9 cellular contexts compared by ENCODE assay signal in genomic region chr1:68010094-68010493, GRCh38. TPM values are rescaled to one million over a fixed set of nuclear protein-coding genes. Genes with fewer than 3 reads are reported as not detected.
DNase-seq lines count a peak whose midpoint lies in the region; ATAC-seq, FAIRE-seq and TF ChIP-seq lines count a peak whose summit lies in the region.
"Had no signal": no experiment of that assay in that cellular context is flagged by ENCODE, and none has a peak within 500 bp of the region (broad histone marks: within the 10 kb centered on the region; RNA-seq: fewer than 3 reads in every experiment).

No MANE protein-coding gene starts in this region.

- no peaks in the 10 kb centered on the region for H3K9me3 ChIP-seq in sigmoid colon

- no peak overlapping the region for H3K4me3 ChIP-seq in bronchial epithelial cell (ENCODE audit: low read depth, low read length)
- no peak overlapping the region for H3K4me3 ChIP-seq in mesendoderm (ENCODE audit: low read length)
- H3K4me3 ChIP-seq in sigmoid colon = no peak overlapping the region

- TF ChIP-seq CTCF in bronchial epithelial cell (IDR thresholded peaks at IDR 0.05; ENCODE audit: insufficient read depth, low read length, severe bottlenecking) (peak; percentile 25), sigmoid colon (IDR thresholded peaks at IDR 0.05) (no peak)

- no peak for TF ChIP-seq EP300 in sigmoid colon (IDR thresholded peaks at IDR 0.05)

- DNase-seq in GM03348 (ENCODE audit: low spot score) = peak; percentile 20
- DNase-seq in NCI-H2029 treated with DMSO at 0.1 percent for 48 hours (lab: John Stamatoyannopoulos, UW) = peak; percentile 3
- DNase-seq in bronchial epithelial cell (ENCODE audit: low read depth) = peak; percentile 51
- DNase-seq in mesendoderm = peak; percentile 33
- no peak for DNase-seq in DMS79 treated with DMSO at 0.1 percent for 48 hours (lab: John Stamatoyannopoulos, UW)
- DNase-seq in activated naive CD8-positive, alpha-beta T cell treated with anti-CD3 and anti-CD28 coated beads for 36 hours = no peak
- no peak for DNase-seq in sigmoid colon
- DNase-seq: activated naive CD4-positive, alpha-beta T cell treated with anti-CD3 and anti-CD28 coated beads, Interleukin-2, amount 10 ng/mL, durations not matched to agents 7 days and 5 days had no signal

- no peak overlapping the region for H3K27ac ChIP-seq in mesendoderm (ENCODE audit: low read depth, low read length)
- H3K27ac ChIP-seq in sigmoid colon = no peak overlapping the region

- no peak overlapping the region for H3K27ac Mint-ChIP-seq in activated naive CD8-positive, alpha-beta T cell treated with anti-CD3 and anti-CD28 coated beads for 36 hours
- H3K27ac Mint-ChIP-seq: activated naive CD4-positive, alpha-beta T cell treated with anti-CD3 and anti-CD28 coated beads, Interleukin-2, amount 10 ng/mL, durations not matched to agents 7 days and 5 days had no signal

- no peak overlapping the region for H4K5ac ChIP-seq in mesendoderm (ENCODE audit: low read length)

- H3K4me3 Mint-ChIP-seq in activated naive CD8-positive, alpha-beta T cell treated with anti-CD3 and anti-CD28 coated beads for 36 hours = no peak overlapping the region
- H3K4me3 Mint-ChIP-seq: activated naive CD4-positive, alpha-beta T cell treated with anti-CD3 and anti-CD28 coated beads, Interleukin-2, amount 10 ng/mL, durations not matched to agents 7 days and 5 days had no signal

- H3K9ac ChIP-seq in mesendoderm (ENCODE audit: low read length) = no peak overlapping the region

- H3K4me1 ChIP-seq in mesendoderm (ENCODE audit: control insufficient read depth, low read depth, low read length) (no peaks in the 10 kb centered on the region), sigmoid colon (no peaks in the 10 kb centered on the region)

- H3K9me3 Mint-ChIP-seq in activated naive CD8-positive, alpha-beta T cell treated with anti-CD3 and anti-CD28 coated beads for 36 hours = no peaks in the 10 kb centered on the region
- H3K9me3 Mint-ChIP-seq: activated naive CD4-positive, alpha-beta T cell treated with anti-CD3 and anti-CD28 coated beads, Interleukin-2, amount 10 ng/mL, durations not matched to agents 7 days and 5 days had no signal

- no peak overlapping the region for H3K4ac ChIP-seq in mesendoderm (ENCODE audit: low read depth, low read length)

- no peaks in the 10 kb centered on the region for H3K79me1 ChIP-seq in mesendoderm (ENCODE audit: low read length)

- no peak overlapping the region for H3K23ac ChIP-seq in mesendoderm (ENCODE audit: low read length)

- no peak overlapping the region for H3K4me2 ChIP-seq in mesendoderm (ENCODE audit: low read length)

- H3K18ac ChIP-seq in mesendoderm (ENCODE audit: low read length) = no peak overlapping the region

- H3K79me2 ChIP-seq in mesendoderm (ENCODE audit: control insufficient read depth, insufficient read depth, low read length) = no peaks in the 10 kb centered on the region

- no peak overlapping the region for H2AK5ac ChIP-seq in mesendoderm (ENCODE audit: low read length)

- no peak for FAIRE-seq in bronchial epithelial cell (lab: Jason Lieb, UNC)

- intact Hi-C loops in sigmoid colon (cut with DNase I) = no loop called here

- TF ChIP-seq POLR2A in sigmoid colon (IDR thresholded peaks at IDR 0.05) = no peak

- H4K8ac ChIP-seq in mesendoderm (ENCODE audit: low read depth, low read length) = no peak overlapping the region

- no peak overlapping the region for H2BK120ac ChIP-seq in mesendoderm (ENCODE audit: low read depth, low read length)

- H3K36me3 ChIP-seq in bronchial epithelial cell (ENCODE audit: control insufficient read depth, insufficient read depth, low read length) (no peaks in the 10 kb centered on the region), mesendoderm (ENCODE audit: control insufficient read depth, insufficient read depth, low read length) (no peaks in the 10 kb centered on the region), sigmoid colon (no peaks in the 10 kb centered on the region)

- ATAC-seq in GM18498 (IDR thresholded peaks at IDR 0.05; ENCODE audit: unreplicated experiment) = no peak

- no peak overlapping the region for H2BK15ac ChIP-seq in mesendoderm (replicated peaks; ENCODE audit: low read depth)

- no peaks in the 10 kb centered on the region for H3K27me3 ChIP-seq in bronchial epithelial cell (ENCODE audit: control insufficient read depth, insufficient read depth, low read length)
- no peaks in the 10 kb centered on the region for H3K27me3 ChIP-seq in mesendoderm (ENCODE audit: insufficient read depth, low read length, poor library complexity)
- H3K27me3 ChIP-seq in sigmoid colon = no peaks in the 10 kb centered on the region

- no peaks in the 10 kb centered on the region for H3K4me1 Mint-ChIP-seq in activated naive CD8-positive, alpha-beta T cell treated with anti-CD3 and anti-CD28 coated beads for 36 hours
- H3K4me1 Mint-ChIP-seq: activated naive CD4-positive, alpha-beta T cell treated with anti-CD3 and anti-CD28 coated beads, Interleukin-2, amount 10 ng/mL, durations not matched to agents 7 days and 5 days had no signal

- peaks cover 8% of the 10 kb centered on the region for H3K27me3 Mint-ChIP-seq in activated naive CD8-positive, alpha-beta T cell treated with anti-CD3 and anti-CD28 coated beads for 36 hours
- H3K27me3 Mint-ChIP-seq: activated naive CD4-positive, alpha-beta T cell treated with anti-CD3 and anti-CD28 coated beads, Interleukin-2, amount 10 ng/mL, durations not matched to agents 7 days and 5 days had no signal

- H2BK5ac ChIP-seq in mesendoderm (ENCODE audit: low read length) = no peak overlapping the region

- no peaks in the 10 kb centered on the region for H3K36me3 Mint-ChIP-seq in activated naive CD8-positive, alpha-beta T cell treated with anti-CD3 and anti-CD28 coated beads for 36 hours
- H3K36me3 Mint-ChIP-seq: activated naive CD4-positive, alpha-beta T cell treated with anti-CD3 and anti-CD28 coated beads, Interleukin-2, amount 10 ng/mL, durations not matched to agents 7 days and 5 days had no signal

- no peak overlapping the region for H3K56ac ChIP-seq in mesendoderm (ENCODE audit: low read length)

RNA-seq across cellular contexts. Expression of gene DIRAS3, which starts 40.3 kb away (rescaled TPM):
- total RNA-seq in bronchial epithelial cell (under 0.01 and 0.13 TPM in 2 replicates), sigmoid colon (1 to 10 TPM; 1.4 to 4.6 (median 2.0) TPM)
- 0.15 TPM for polyA plus RNA-seq in mesendoderm (2013, experiment 1 of 2)
- polyA plus RNA-seq in mesendoderm (2013, experiment 2 of 2) = 0.15 TPM
- under 1 TPM; 0.47 to 0.52 TPM for total RNA-seq in activated naive CD8-positive, alpha-beta T cell treated with anti-CD3 and anti-CD28 coated beads for 36 hours
- polyA plus RNA-seq in sigmoid colon = under 1 TPM in 2 of 3 donors, not detected in 1; 0.46 to 0.66 TPM

Comparison
In these comparisons a context has a peak if more than half of its experiments do, and no peak if none do; other contexts are left out.
1. DNase-seq: peak in GM03348 (single experiment), NCI-H2029 treated with DMSO at 0.1 percent for 48 hours (single experiment), bronchial epithelial cell (single experiment) and mesendoderm (single experiment); none in DMS79 treated with DMSO at 0.1 percent for 48 hours (single experiment), activated naive CD8-positive, alpha-beta T cell treated with anti-CD3 and anti-CD28 coated beads for 36 hours (single experiment) and sigmoid colon (single experiment).